Comparison of ENCODE assay signal across 18 cellular contexts in genomic region chr9:78685471-78685870, GRCh38.
"Had no signal": no experiment of that assay in that cellular context is flagged by ENCODE, and none has a peak within 500 bp of the region (broad histone marks: within the 10 kb centered on the region; RNA-seq: fewer than 3 reads in every experiment).

No MANE protein-coding gene starts in this region.

- H3K36me3 ChIP-seq: brain microvascular endothelial cell, left lung, sigmoid colon had no signal

- H3K27me3 ChIP-seq: brain microvascular endothelial cell, left lung, sigmoid colon had no signal

- H3K4me3 ChIP-seq: left lung, sigmoid colon had no signal

- DNase-seq: activated CD4-positive, alpha-beta T cell treated with anti-CD3 and anti-CD28 coated beads for 1 hour; activated CD4-positive, alpha-beta T cell treated with anti-CD3 and anti-CD28 coated beads, Interleukin-2, amount 50 U/mL, for 4 hours; activated effector memory CD4-positive, alpha-beta T cell treated with Interleukin-2 at 50 U/mL for 16 hours; activated T-cell treated with anti-CD3 and anti-CD28 coated beads, Interleukin-2, amount 50 U/mL, for 24 hours; brain microvascular endothelial cell; cerebellar nuclear complex; effector memory CD4-positive, alpha-beta T cell; hippocampal formation; kidney; left lung; sigmoid colon; stimulated activated CD4-positive, alpha-beta T cell treated with anti-CD3 and anti-CD28 coated beads, Interleukin-1b, Interleukin-23, amount 100 ng/mL, for 48 hours; T-helper 1 cell had no signal

- H3K9me3 ChIP-seq: left lung, sigmoid colon had no signal

- H3K4me1 ChIP-seq: left lung, sigmoid colon had no signal

- ATAC-seq: activated naive CD4-positive, alpha-beta T cell treated with anti-CD3 and anti-CD28 coated beads, Interleukin-2, amount 50 U/mL, for 72 hours; left lung; natural killer cell treated with Interleukin-12 subunit alpha and Interleukin-12 subunit beta and Interleukin-15 and Interleukin-18, amount 100 ng/mL, for 72 hours; SK-N-SH treated with all-trans-retinoic acid at 6 μM for 48 hours had no signal

- H3K27ac ChIP-seq: brain microvascular endothelial cell, epithelial cell of prostate, left lung, sigmoid colon, VCaP had no signal
